In genomic region chr1:17008208-17008855, GRCh38 we compare ENCODE assay signal across 32 cellular contexts. TPM values are rescaled to one million over a fixed set of nuclear protein-coding genes. Genes with fewer than 3 reads are reported as not detected.
"Had no signal": no experiment of that assay in that cellular context is flagged by ENCODE, and none has a peak within 500 bp of the region (broad histone marks: within the 10 kb centered on the region; RNA-seq: fewer than 3 reads in every experiment).

No MANE protein-coding gene starts in this region.

- H3K9me3 ChIP-seq: SJCRH30 had no signal

- DNase-seq: activated CD4-positive, alpha-beta memory T cell treated with anti-CD3 and anti-CD28 coated beads, Interleukin-2, amount 10 ng/mL, durations not matched to agents 7 days and 5 days; activated CD4-positive, alpha-beta T cell treated with anti-CD3 and anti-CD28 coated beads for 1 hour; activated CD4-positive, alpha-beta T cell treated with anti-CD3 and anti-CD28 coated beads for 48 hours; activated CD4-positive, CD25-positive, alpha-beta regulatory T cell; activated CD8-positive, alpha-beta memory T cell treated with anti-CD3 and anti-CD28 coated beads for 24 hours; activated CD8-positive, alpha-beta memory T cell treated with anti-CD3 and anti-CD28 coated beads, Interleukin-2, amount 10 ng/mL, durations not matched to agents 7 days and 5 days; activated CD8-positive, alpha-beta memory T cell treated with anti-CD3 and anti-CD28 coated beads, Interleukin-2, amount 50 U/mL, for 48 hours; activated effector memory CD4-positive, alpha-beta T cell treated with anti-CD3 and anti-CD28 coated beads, Interleukin-2, amount 50 U/mL, for 16 hours; activated naive CD4-positive, alpha-beta T cell; activated naive CD4-positive, alpha-beta T cell treated with anti-CD3 and anti-CD28 coated beads, Interleukin-2, amount 50 U/mL, for 16 hours; activated naive CD8-positive, alpha-beta T cell treated with anti-CD3 and anti-CD28 coated beads for 36 hours; activated T-cell treated with anti-CD3 and anti-CD28 coated beads, Interleukin-2, amount 50 U/mL, for 48 hours; amniotic stem cell; brain microvascular endothelial cell; central memory CD4-positive, alpha-beta T cell; MM.1S; MV-4-11; NCI-H1092; NCI-H1436 treated with DMSO at 0.1 percent for 48 hours; NCI-H1694 treated with DMSO at 0.1 percent for 48 hours; NCI-H2029; NCI-H345; NCI-H524 treated with DMSO at 0.1 percent for 48 hours; SHP77; SJCRH30; T-cell; T-helper 2 cell; T-helper 9 cell; WERI-Rb-1 had no signal

- H3K4me3 ChIP-seq: SJCRH30, SK-N-MC had no signal

- H3K27ac ChIP-seq: brain microvascular endothelial cell, SJCRH30, SK-N-MC, WERI-Rb-1 had no signal

- H3K27me3 ChIP-seq: brain microvascular endothelial cell, SJCRH30 had no signal

- ATAC-seq: activated CD8-positive, alpha-beta memory T cell treated with anti-CD3 and anti-CD28 coated beads, Interleukin-2, amount 10 ng/mL, durations not matched to agents 7 days and 5 days; activated T-helper 17 cell treated with anti-CD3 and anti-CD28 coated beads, Interleukin-2, amount 50 U/mL, for 72 hours; Panc1; T-cell had no signal

RNA-seq across cellular contexts. Expression of gene MFAP2, which starts 27.9 kb away (rescaled TPM):
- total RNA-seq: activated CD8-positive, alpha-beta memory T cell treated with anti-CD3 and anti-CD28 coated beads, Interleukin-2, amount 10 ng/mL, durations not matched to agents 7 days and 5 days; activated naive CD8-positive, alpha-beta T cell treated with anti-CD3 and anti-CD28 coated beads for 36 hours; activated T-helper 17 cell treated with anti-CD3 and anti-CD28 coated beads, Interleukin-2, amount 50 U/mL, for 72 hours; T-cell had no signal
